Comparison of ENCODE assay signal across 10 cellular contexts in the genomic region with DNA sequence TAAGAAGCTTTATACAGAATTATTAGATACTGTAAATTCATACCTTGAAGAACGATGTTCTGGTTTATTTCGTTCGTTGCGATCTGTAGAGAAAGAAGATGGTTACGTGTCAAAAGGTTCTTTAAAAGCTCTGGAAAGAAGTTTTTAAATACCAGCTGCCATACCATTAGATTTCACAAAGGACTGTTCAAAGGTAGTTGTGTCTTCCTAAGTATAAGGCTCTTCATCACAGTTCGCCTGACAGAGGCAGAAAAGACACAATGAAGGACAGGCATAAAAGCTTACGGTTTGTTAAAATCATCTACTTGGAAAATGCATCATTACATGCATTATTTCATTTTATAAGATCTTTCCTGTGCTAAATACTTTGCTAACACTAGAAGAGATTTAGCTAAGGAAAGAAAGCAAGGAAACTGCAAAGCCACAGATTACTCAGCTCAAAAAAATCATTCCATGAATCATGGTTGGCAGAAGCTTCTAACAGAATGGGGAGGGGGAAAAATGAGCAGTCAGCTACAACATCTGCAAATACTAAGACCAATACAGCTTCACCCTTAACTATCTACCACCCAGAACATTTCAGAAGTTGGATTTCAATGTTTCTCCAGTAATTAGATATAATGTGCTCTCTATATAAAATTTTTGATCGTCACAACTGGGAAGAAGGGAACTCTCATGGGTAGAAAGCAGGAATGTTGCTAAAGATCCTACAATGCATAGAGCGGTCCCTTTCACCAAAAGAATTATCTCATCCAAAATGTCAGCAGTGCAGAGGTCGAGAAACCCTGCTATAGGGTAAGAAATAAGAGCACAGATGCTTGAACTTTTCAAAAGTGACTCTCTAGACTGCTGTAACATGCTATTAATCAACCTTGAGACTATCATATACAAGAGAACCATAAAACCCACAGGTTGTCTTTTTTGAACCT. TPM values are rescaled to one million over a fixed set of nuclear protein-coding genes. Genes with fewer than 3 reads are reported as not detected.
A peak's percentile ranks its signal among the peaks of the same experiment; 100 is the strongest.
DNase-seq lines count a peak whose midpoint lies in the region; ATAC-seq and TF ChIP-seq lines count a peak whose summit lies in the region.
"Had no signal": no experiment of that assay in that cellular context is flagged by ENCODE, and none has a peak within 500 bp of the region (broad histone marks: within the 10 kb centered on the region; RNA-seq: fewer than 3 reads in every experiment).

No MANE protein-coding gene starts in this region.

- ATAC-seq in HG03439 (IDR thresholded peaks at IDR 0.05; ENCODE audit: unreplicated experiment) (no peak), GM18505 (IDR thresholded peaks at IDR 0.05; ENCODE audit: unreplicated experiment) (no peak)

- TF ChIP-seq CTCF in cardiac fibroblast (IDR thresholded peaks at IDR 0.05; ENCODE audit: low read depth, low read length) (no peak), kidney epithelial cell (IDR thresholded peaks at IDR 0.05; ENCODE audit: insufficient read depth, low read length, poor library complexity, severe bottlenecking) (no peak), GM10266 (IDR thresholded peaks at IDR 0.05; ENCODE audit: control insufficient read depth, insufficient read depth, low read depth, missing control alignments) (no peak)

- no peaks in the 10 kb centered on the region for H3K36me3 ChIP-seq in kidney epithelial cell (ENCODE audit: control insufficient read depth, insufficient read depth, low read length)

- DNase-seq in H4 (ENCODE audit: low spot score) (peak; percentile 56), cardiac fibroblast (ENCODE audit: low read depth in 2 of 2) (peak; percentile 87 to 93), kidney epithelial cell (ENCODE audit: low read depth) (peak; percentile 77), smooth muscle cell of the brain vasculature (ENCODE audit: low read depth, low spot score) (peak; percentile 62), GM10266 (ENCODE audit: extremely low spot score) (no peak)
- no peak for DNase-seq in activated CD4-positive, alpha-beta T cell treated with anti-CD3 and anti-CD28 coated beads for 48 hours
- DNase-seq: activated CD4-positive, CD25-positive, alpha-beta regulatory T cell treated with anti-CD3 and anti-CD28 coated beads, Interleukin-2, amount 50 U/mL, for 72 hours; NCI-H1694 treated with DMSO at 0.1 percent for 48 hours had no signal

- no peak for TF ChIP-seq POLR2A in GM18505 (IDR thresholded peaks at IDR 0.05; ENCODE audit: borderline replicate concordance, extremely low read depth, insufficient read depth, insufficient read length)

- H3K27me3 ChIP-seq in kidney epithelial cell (ENCODE audit: control insufficient read depth, insufficient read depth, low read length), result no peaks in the 10 kb centered on the region

- H3K4me3 ChIP-seq in cardiac fibroblast (replicated peaks in 1 of 2; ENCODE audit: low read depth in 2 of 2, low read length in 2 of 2) (peak overlapping the region; percentile 42 to 52), kidney epithelial cell (ENCODE audit: low read depth, low read length) (no peak overlapping the region)

RNA-seq across cellular contexts. Expression of a gene that starts 50.7 kb away (rescaled TPM):
- total RNA-seq in H4 (2014; rRNA removed; shearing (Covaris generic)), result not detected in 2 replicates
- total RNA-seq in kidney epithelial cell, result not detected in 2 replicates

Comparison
In these comparisons a context has a peak if more than half of its experiments do, and no peak if none do; other contexts are left out.
1. DNase-seq: peak in H4 (single experiment), cardiac fibroblast (2 of 2), kidney epithelial cell (single experiment) and smooth muscle cell of the brain vasculature (single experiment); none in GM10266 (single experiment) and activated CD4-positive, alpha-beta T cell treated with anti-CD3 and anti-CD28 coated beads for 48 hours (single experiment).